ENCODE assay signal across 15 cellular contexts in the genomic region with DNA sequence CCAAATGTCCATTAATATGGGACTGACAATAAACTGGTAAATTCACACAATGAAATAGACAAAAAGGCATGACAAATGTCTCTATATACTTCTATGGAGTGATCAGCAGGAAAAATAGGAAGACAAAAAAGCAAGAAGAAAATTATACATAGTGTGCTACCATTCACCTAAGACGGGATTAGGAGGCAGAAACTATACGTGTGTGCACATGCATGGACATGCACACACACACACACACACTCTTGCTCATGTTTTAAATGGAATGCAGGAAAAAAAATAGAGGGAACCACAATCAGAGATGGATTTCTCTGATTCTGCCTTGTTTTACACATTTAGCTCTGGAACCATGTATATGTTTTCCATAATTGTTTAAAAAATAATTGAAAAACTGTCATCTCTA.
DNase-seq lines count a peak whose midpoint lies in the region; ATAC-seq and TF ChIP-seq lines count a peak whose summit lies in the region.
"Had no signal": no experiment of that assay in that cellular context is flagged by ENCODE, and none has a peak within 500 bp of the region (broad histone marks: within the 10 kb centered on the region; RNA-seq: fewer than 3 reads in every experiment).

No MANE protein-coding gene starts in this region.

- H3K27me3 Mint-ChIP-seq in memory B cell, result no peaks in the 10 kb centered on the region

- POLR2A ChIA-PET in RWPE1 (lab: Yijun Ruan, JAX; ENCODE audit: low non-redundant PET), result no interaction called here

- H3K9me3 Mint-ChIP-seq in memory B cell, result no peaks in the 10 kb centered on the region
- H3K9me3 Mint-ChIP-seq: CD8-positive, alpha-beta T cell had no signal

- peak overlapping the region; percentile 28 for H3K27ac Mint-ChIP-seq in memory B cell
- H3K27ac Mint-ChIP-seq: CD14-positive monocyte; CD8-positive, alpha-beta T cell had no signal

- TF ChIP-seq CTCF in RWPE1 (conservative IDR thresholded peaks at IDR 0.05; ENCODE audit: low read depth) (no peak), epithelial cell of esophagus (IDR thresholded peaks at IDR 0.05; ENCODE audit: insufficient read depth, low read depth, low read length, missing control alignments) (no peak)

- peaks cover 30% of the 10 kb centered on the region for H3K4me1 Mint-ChIP-seq in memory B cell

- H3K4me3 ChIP-seq in epithelial cell of esophagus (ENCODE audit: low read length), result no peak overlapping the region
- H3K4me3 ChIP-seq: A549 had no signal

- intact Hi-C loops in Right ventricle myocardium superior (cut with DNase I), result no loop called here

- ATAC-seq in GM21515 (IDR thresholded peaks at IDR 0.05; ENCODE audit: unreplicated experiment) (peak; percentile 9), memory B cell (ENCODE audit: low read depth) (no peak), Right ventricle myocardium superior (ENCODE audit: poor library complexity) (no peak)
- ATAC-seq: A549; CD8-positive, alpha-beta T cell; HCT116 had no signal

- CTCF ChIA-PET in RWPE1 (lab: Yijun Ruan, JAX), result no interaction called here

- H3K4me3 Mint-ChIP-seq in memory B cell, result no peak overlapping the region
- H3K4me3 Mint-ChIP-seq: CD14-positive monocyte; CD8-positive, alpha-beta T cell had no signal

- no peak overlapping the region for H3K27ac ChIP-seq in RWPE1
- H3K27ac ChIP-seq: A549, HL-60 had no signal

- H3K36me3 Mint-ChIP-seq in memory B cell, result peaks cover 15% of the 10 kb centered on the region

- DNase-seq in RWPE1 (ENCODE audit: low spot score) (peak; percentile 8), epithelial cell of esophagus (ENCODE audit: low read depth) (peak; percentile 89), memory B cell (ENCODE audit: low spot score in 2 of 2) (no peak), DMS153 (lab: John Stamatoyannopoulos, UW) (no peak), Right ventricle myocardium superior (no peak), GOT3 (lab: John Stamatoyannopoulos, UW) (no peak)
- DNase-seq: CD8-positive, alpha-beta T cell; COR-L47; DND-41; GDM1 had no signal

Comparison
In these comparisons a context has a peak if more than half of its experiments do, and no peak if none do; other contexts are left out.
1. DNase-seq: peak in RWPE1 (single experiment) and epithelial cell of esophagus (single experiment); none in memory B cell (0 of 2), DMS153 (single experiment), Right ventricle myocardium superior (single experiment) and GOT3 (single experiment).